1 cellular context compared by ENCODE assay signal in genomic region chr19:16628183-16628983, GRCh38.
TF ChIP-seq lines count a peak whose summit lies in the region.

MED26 (minus strand) TSS chr19:16628204; CDS start chr19:16627943, 261 bp downstream.

TF ChIP-seq in GM23338, 12 proteins besides CTCF, POLR2A, EP300 and RAD21 (continued from another document):
- no peak for TF ChIP-seq ZNF462 (CRISPR knock-in tag; IDR thresholded peaks at IDR 0.05)
- no peak for TF ChIP-seq EZH2 (IDR thresholded peaks at IDR 0.05; ENCODE audit: low read depth, unreplicated experiment)
- no peak for TF ChIP-seq ZNF331 (CRISPR knock-in tag; IDR thresholded peaks at IDR 0.05; ENCODE audit: low read depth)
- no peak for TF ChIP-seq EZH2phosphoT487 (IDR thresholded peaks at IDR 0.05; ENCODE audit: unreplicated experiment)
